1 cellular context compared by ENCODE assay signal in the genomic region with DNA sequence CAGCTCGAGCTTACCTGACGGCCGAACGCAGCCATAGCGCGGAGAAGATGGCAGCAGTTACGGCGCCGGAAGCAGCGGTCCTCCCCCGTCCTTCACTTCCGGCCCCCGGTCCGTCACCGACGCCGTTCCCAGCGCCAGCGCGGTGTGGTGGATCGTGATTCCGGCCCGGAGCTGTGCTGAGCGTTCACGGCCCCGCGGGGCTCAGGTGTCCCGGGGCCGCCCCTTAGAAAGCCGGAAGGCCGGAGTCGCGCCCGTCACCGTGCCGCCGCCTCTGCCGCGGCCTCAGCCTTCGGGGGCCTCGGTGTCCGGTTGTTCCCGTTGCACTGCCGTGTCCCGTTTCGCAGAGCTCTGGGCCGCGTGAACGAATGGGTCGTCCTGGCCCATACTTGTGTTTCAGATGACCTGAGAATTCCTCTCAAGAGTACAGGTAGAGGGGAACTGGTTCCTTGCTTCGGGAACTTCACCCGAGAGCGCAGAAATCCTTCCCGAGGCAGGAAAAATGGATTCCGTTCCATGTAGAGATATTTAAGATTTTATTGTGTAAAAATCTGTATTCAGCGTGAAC.
A peak's percentile ranks its signal among the peaks of the same experiment; 100 is the strongest.
TF ChIP-seq lines count a peak whose summit lies in the region.

A gene with protein sequence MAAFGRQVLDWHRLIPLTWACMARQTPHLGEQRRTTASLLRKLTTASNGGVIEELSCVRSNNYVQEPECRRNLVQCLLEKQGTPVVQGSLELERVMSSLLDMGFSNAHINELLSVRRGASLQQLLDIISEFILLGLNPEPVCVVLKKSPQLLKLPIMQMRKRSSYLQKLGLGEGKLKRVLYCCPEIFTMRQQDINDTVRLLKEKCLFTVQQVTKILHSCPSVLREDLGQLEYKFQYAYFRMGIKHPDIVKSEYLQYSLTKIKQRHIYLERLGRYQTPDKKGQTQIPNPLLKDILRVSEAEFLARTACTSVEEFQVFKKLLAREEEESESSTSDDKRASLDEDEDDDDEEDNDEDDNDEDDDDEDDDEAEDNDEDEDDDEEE (minus strand): TSS at position 49 of the 565 bp plus-strand sequence. CDS start 14 bp downstream, at position 35.

TF ChIP-seq in GM12878, 131 proteins besides CTCF, POLR2A, EP300 and RAD21 (continued from another document and continues in another):
- TF ChIP-seq, protein P1, sequence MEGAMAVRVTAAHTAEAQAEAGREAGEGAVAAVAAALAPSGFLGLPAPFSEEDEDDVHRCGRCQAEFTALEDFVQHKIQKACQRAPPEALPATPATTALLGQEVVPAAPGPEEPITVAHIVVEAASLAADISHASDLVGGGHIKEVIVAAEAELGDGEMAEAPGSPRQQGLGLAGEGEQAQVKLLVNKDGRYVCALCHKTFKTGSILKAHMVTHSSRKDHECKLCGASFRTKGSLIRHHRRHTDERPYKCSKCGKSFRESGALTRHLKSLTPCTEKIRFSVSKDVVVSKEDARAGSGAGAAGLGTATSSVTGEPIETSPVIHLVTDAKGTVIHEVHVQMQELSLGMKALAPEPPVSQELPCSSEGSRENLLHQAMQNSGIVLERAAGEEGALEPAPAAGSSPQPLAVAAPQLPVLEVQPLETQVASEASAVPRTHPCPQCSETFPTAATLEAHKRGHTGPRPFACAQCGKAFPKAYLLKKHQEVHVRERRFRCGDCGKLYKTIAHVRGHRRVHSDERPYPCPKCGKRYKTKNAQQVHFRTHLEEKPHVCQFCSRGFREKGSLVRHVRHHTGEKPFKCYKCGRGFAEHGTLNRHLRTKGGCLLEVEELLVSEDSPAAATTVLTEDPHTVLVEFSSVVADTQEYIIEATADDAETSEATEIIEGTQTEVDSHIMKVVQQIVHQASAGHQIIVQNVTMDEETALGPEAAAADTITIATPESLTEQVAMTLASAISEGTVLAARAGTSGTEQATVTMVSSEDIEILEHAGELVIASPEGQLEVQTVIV (IDR thresholded peaks at IDR 0.05; ENCODE audit: borderline replicate concordance, partially characterized antibody): peak; percentile 46
- peak; percentile 97 for TF ChIP-seq IKZF1 (conservative IDR thresholded peaks at IDR 0.05)
- TF ChIP-seq PAX8 (IDR thresholded peaks at IDR 0.05): no peak
- TF ChIP-seq, protein P2, sequence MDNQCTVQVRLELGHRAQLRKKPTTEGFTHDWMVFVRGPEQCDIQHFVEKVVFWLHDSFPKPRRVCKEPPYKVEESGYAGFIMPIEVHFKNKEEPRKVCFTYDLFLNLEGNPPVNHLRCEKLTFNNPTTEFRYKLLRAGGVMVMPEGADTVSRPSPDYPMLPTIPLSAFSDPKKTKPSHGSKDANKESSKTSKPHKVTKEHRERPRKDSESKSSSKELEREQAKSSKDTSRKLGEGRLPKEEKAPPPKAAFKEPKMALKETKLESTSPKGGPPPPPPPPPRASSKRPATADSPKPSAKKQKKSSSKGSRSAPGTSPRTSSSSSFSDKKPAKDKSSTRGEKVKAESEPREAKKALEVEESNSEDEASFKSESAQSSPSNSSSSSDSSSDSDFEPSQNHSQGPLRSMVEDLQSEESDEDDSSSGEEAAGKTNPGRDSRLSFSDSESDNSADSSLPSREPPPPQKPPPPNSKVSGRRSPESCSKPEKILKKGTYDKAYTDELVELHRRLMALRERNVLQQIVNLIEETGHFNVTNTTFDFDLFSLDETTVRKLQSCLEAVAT (IDR thresholded peaks at IDR 0.05): no peak
- peak; percentile 76 for TF ChIP-seq SIX5 (IDR thresholded peaks at IDR 0.05; ENCODE audit: low read depth, low read length, severe bottlenecking)
- TF ChIP-seq RFX5 (IDR thresholded peaks at IDR 0.05; ENCODE audit: low read depth, low read length): peak; percentile 66; the same call in 1 of the 2 replicates
- no peak for TF ChIP-seq SREBF1 (IDR thresholded peaks at IDR 0.05; ENCODE audit: low read length)
- TF ChIP-seq, protein P3, sequence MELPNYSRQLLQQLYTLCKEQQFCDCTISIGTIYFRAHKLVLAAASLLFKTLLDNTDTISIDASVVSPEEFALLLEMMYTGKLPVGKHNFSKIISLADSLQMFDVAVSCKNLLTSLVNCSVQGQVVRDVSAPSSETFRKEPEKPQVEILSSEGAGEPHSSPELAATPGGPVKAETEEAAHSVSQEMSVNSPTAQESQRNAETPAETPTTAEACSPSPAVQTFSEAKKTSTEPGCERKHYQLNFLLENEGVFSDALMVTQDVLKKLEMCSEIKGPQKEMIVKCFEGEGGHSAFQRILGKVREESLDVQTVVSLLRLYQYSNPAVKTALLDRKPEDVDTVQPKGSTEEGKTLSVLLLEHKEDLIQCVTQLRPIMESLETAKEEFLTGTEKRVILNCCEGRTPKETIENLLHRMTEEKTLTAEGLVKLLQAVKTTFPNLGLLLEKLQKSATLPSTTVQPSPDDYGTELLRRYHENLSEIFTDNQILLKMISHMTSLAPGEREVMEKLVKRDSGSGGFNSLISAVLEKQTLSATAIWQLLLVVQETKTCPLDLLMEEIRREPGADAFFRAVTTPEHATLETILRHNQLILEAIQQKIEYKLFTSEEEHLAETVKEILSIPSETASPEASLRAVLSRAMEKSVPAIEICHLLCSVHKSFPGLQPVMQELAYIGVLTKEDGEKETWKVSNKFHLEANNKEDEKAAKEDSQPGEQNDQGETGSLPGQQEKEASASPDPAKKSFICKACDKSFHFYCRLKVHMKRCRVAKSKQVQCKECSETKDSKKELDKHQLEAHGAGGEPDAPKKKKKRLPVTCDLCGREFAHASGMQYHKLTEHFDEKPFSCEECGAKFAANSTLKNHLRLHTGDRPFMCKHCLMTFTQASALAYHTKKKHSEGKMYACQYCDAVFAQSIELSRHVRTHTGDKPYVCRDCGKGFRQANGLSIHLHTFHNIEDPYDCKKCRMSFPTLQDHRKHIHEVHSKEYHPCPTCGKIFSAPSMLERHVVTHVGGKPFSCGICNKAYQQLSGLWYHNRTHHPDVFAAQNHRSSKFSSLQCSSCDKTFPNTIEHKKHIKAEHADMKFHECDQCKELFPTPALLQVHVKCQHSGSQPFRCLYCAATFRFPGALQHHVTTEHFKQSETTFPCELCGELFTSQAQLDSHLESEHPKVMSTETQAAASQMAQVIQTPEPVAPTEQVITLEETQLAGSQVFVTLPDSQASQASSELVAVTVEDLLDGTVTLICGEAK (IDR thresholded peaks at IDR 0.05; ENCODE audit: borderline replicate concordance): peak; percentile 99
- TF ChIP-seq BMI1 (IDR thresholded peaks at IDR 0.05; ENCODE audit: borderline replicate concordance): no peak
- TF ChIP-seq ZNF24 (IDR thresholded peaks at IDR 0.05): peak; percentile 80
- no peak for TF ChIP-seq HDGF (IDR thresholded peaks at IDR 0.05)
- TF ChIP-seq, protein P4, sequence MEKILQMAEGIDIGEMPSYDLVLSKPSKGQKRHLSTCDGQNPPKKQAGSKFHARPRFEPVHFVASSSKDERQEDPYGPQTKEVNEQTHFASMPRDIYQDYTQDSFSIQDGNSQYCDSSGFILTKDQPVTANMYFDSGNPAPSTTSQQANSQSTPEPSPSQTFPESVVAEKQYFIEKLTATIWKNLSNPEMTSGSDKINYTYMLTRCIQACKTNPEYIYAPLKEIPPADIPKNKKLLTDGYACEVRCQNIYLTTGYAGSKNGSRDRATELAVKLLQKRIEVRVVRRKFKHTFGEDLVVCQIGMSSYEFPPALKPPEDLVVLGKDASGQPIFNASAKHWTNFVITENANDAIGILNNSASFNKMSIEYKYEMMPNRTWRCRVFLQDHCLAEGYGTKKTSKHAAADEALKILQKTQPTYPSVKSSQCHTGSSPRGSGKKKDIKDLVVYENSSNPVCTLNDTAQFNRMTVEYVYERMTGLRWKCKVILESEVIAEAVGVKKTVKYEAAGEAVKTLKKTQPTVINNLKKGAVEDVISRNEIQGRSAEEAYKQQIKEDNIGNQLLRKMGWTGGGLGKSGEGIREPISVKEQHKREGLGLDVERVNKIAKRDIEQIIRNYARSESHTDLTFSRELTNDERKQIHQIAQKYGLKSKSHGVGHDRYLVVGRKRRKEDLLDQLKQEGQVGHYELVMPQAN (conservative IDR thresholded peaks at IDR 0.05): peak; percentile 68
- peak; percentile 76 to 80; a peak in 2 of 3 replicates for TF ChIP-seq EGR1 (IDR thresholded peaks at IDR 0.05; ENCODE audit: borderline replicate concordance in 1 of 2, low read depth in 2 of 2, low read length in 2 of 2)
- no peak; the same call in 1 of the 2 replicates for TF ChIP-seq WRNIP1 (IDR thresholded peaks at IDR 0.05; ENCODE audit: borderline replicate concordance, low read depth, low read length)
- no peak for TF ChIP-seq FOS (IDR thresholded peaks at IDR 0.05; ENCODE audit: borderline replicate concordance, extremely low read depth, insufficient read length)
- peak; percentile 92 for TF ChIP-seq MXI1 (IDR thresholded peaks at IDR 0.05; ENCODE audit: low read depth, low read length)
- TF ChIP-seq TBL1XR1 (IDR thresholded peaks at IDR 0.05; ENCODE audit: low read depth, low read length): peak; percentile 90
- TF ChIP-seq JUNB (IDR thresholded peaks at IDR 0.05): no peak
- TF ChIP-seq CEBPB (IDR thresholded peaks at IDR 0.05; ENCODE audit: borderline replicate concordance in 1 of 2, low read depth in 2 of 2, low read length in 2 of 2): no peak
- TF ChIP-seq PML (IDR thresholded peaks at IDR 0.05; ENCODE audit: low read length): peak; percentile 75
- TF ChIP-seq RCOR1 (conservative IDR thresholded peaks at IDR 0.05; ENCODE audit: low read depth, low read length): peak; percentile 85; the same call in 1 of the 2 replicates
- TF ChIP-seq, protein P5, sequence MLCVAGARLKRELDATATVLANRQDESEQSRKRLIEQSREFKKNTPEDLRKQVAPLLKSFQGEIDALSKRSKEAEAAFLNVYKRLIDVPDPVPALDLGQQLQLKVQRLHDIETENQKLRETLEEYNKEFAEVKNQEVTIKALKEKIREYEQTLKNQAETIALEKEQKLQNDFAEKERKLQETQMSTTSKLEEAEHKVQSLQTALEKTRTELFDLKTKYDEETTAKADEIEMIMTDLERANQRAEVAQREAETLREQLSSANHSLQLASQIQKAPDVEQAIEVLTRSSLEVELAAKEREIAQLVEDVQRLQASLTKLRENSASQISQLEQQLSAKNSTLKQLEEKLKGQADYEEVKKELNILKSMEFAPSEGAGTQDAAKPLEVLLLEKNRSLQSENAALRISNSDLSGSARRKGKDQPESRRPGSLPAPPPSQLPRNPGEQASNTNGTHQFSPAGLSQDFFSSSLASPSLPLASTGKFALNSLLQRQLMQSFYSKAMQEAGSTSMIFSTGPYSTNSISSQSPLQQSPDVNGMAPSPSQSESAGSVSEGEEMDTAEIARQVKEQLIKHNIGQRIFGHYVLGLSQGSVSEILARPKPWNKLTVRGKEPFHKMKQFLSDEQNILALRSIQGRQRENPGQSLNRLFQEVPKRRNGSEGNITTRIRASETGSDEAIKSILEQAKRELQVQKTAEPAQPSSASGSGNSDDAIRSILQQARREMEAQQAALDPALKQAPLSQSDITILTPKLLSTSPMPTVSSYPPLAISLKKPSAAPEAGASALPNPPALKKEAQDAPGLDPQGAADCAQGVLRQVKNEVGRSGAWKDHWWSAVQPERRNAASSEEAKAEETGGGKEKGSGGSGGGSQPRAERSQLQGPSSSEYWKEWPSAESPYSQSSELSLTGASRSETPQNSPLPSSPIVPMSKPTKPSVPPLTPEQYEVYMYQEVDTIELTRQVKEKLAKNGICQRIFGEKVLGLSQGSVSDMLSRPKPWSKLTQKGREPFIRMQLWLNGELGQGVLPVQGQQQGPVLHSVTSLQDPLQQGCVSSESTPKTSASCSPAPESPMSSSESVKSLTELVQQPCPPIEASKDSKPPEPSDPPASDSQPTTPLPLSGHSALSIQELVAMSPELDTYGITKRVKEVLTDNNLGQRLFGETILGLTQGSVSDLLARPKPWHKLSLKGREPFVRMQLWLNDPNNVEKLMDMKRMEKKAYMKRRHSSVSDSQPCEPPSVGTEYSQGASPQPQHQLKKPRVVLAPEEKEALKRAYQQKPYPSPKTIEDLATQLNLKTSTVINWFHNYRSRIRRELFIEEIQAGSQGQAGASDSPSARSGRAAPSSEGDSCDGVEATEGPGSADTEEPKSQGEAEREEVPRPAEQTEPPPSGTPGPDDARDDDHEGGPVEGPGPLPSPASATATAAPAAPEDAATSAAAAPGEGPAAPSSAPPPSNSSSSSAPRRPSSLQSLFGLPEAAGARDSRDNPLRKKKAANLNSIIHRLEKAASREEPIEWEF (IDR thresholded peaks at IDR 0.05; ENCODE audit: insufficient replicate concordance, low read depth, low read length): no peak
- peak in 1 of 2 experiments; percentile 69; a peak in 2 of 4 replicates for TF ChIP-seq IKZF2 (IDR thresholded peaks at IDR 0.05)
- TF ChIP-seq, protein P6, sequence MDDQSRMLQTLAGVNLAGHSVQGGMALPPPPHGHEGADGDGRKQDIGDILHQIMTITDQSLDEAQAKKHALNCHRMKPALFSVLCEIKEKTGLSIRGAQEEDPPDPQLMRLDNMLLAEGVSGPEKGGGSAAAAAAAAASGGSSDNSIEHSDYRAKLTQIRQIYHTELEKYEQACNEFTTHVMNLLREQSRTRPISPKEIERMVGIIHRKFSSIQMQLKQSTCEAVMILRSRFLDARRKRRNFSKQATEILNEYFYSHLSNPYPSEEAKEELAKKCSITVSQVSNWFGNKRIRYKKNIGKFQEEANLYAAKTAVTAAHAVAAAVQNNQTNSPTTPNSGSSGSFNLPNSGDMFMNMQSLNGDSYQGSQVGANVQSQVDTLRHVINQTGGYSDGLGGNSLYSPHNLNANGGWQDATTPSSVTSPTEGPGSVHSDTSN (IDR thresholded peaks at IDR 0.05; ENCODE audit: insufficient replicate concordance, low read depth, low read length): no peak
- peak; percentile 99 for TF ChIP-seq LARP7 (IDR thresholded peaks at IDR 0.05)
- peak; percentile 93 for TF ChIP-seq HCFC1 (IDR thresholded peaks at IDR 0.05; ENCODE audit: low read length)
- peak; percentile 98 for TF ChIP-seq STAT1 (conservative IDR thresholded peaks at IDR 0.05)
- peak; percentile 64 for TF ChIP-seq SMAD5 (IDR thresholded peaks at IDR 0.05; ENCODE audit: low read depth)
- TF ChIP-seq BRCA1 (IDR thresholded peaks at IDR 0.05; ENCODE audit: low read depth, low read length): 0 out of 2 replicates have a peak, but pooled peaks have one; percentile 16
- TF ChIP-seq GATAD2B (conservative IDR thresholded peaks at IDR 0.05; ENCODE audit: low read depth): peak; percentile 97
- TF ChIP-seq SMARCA5 (IDR thresholded peaks at IDR 0.05): peak; percentile 97
